Comparison of ENCODE assay signal across 12 cellular contexts in genomic region chr9:95570150-95570549, GRCh38. TPM values are rescaled to one million over a fixed set of nuclear protein-coding genes. Genes with fewer than 3 reads are reported as not detected.
DNase-seq lines count a peak whose midpoint lies in the region; ATAC-seq and TF ChIP-seq lines count a peak whose summit lies in the region.
"Had no signal": no experiment of that assay in that cellular context is flagged by ENCODE, and none has a peak within 500 bp of the region (broad histone marks: within the 10 kb centered on the region; RNA-seq: fewer than 3 reads in every experiment).

No MANE protein-coding gene starts in this region.

- BruUV-seq in Calu3 (replicated peaks; lab: Mats Ljungman, UMichigan) = no TSS peak

- H3K4me1 ChIP-seq in right cardiac atrium (ENCODE audit: control insufficient read depth, insufficient read depth, low read length) = no peaks in the 10 kb centered on the region

- H3K4me1 Mint-ChIP-seq in mesothelial cell of epicardium = peaks cover 12% of the 10 kb centered on the region
- no peaks in the 10 kb centered on the region for H3K4me1 Mint-ChIP-seq in Calu3 (ENCODE audit: low read depth, unreplicated experiment)

- intact Hi-C loops in right cardiac atrium (cut with DNase I) = no loop called here
- intact Hi-C loops in left ventricle myocardium superior (cut with micrococcal nuclease) = no loop called here
- intact Hi-C loops in Calu3 (cut with micrococcal nuclease; ENCODE audit: unreplicated experiment) = no loop called here

- in situ Hi-C loops in GM13977 (cut with MboI; ENCODE audit: low pct_unique_long_range_greater_than_20kb, low sequenced_read_pairs, unreplicated experiment) = no loop called here

- no peaks in the 10 kb centered on the region for H3K27me3 ChIP-seq in right cardiac atrium (ENCODE audit: control insufficient read depth, insufficient read depth)

- CTCF ChIA-PET in Calu3 (lab: Charles Lee) = no interaction called here

- 19% methylated on average over 22 of the region's 22 CpGs for WGBS in right cardiac atrium

- H3K9me3 ChIP-seq in right cardiac atrium (ENCODE audit: control insufficient read depth, low read length) = no peaks in the 10 kb centered on the region
- H3K9me3 ChIP-seq: neutrophil had no signal

- H3K27ac ChIP-seq in right cardiac atrium (ENCODE audit: low read length) = no peak overlapping the region
- H3K27ac ChIP-seq: C4-2B, neutrophil had no signal

- no peak for DNase-seq in right cardiac atrium
- DNase-seq in left ventricle myocardium superior = no peak
- peak; percentile 43 for DNase-seq in choroid plexus epithelial cell (ENCODE audit: low read depth)
- DNase-seq in mesothelial cell of epicardium (ENCODE audit: low spot score in 2 of 2, unreplicated experiment in 2 of 2) = no peak
- DNase-seq in C1 segment of cervical spinal cord (lab: John Stamatoyannopoulos, UW) = no peak
- DNase-seq in GM13977 (ENCODE audit: low spot score) = no peak
- no peak for DNase-seq in Calu3
- no peak for DNase-seq in NOMO-1 (lab: John Stamatoyannopoulos, UW; ENCODE audit: unreplicated experiment in 2 of 2)

- peak overlapping the region; percentile 18 for H3K4me3 ChIP-seq in right cardiac atrium (ENCODE audit: low read length)
- peak overlapping the region; percentile 43 for H3K4me3 ChIP-seq in choroid plexus epithelial cell (ENCODE audit: low read depth, low read length)
- H3K4me3 ChIP-seq: GM12878 had no signal

- no peaks in the 10 kb centered on the region for H3K9me3 Mint-ChIP-seq in mesothelial cell of epicardium
- no peaks in the 10 kb centered on the region for H3K9me3 Mint-ChIP-seq in Calu3 (ENCODE audit: low read depth, unreplicated experiment)
- H3K9me3 Mint-ChIP-seq: central memory CD8-positive, alpha-beta T cell had no signal

- peaks cover 62% of the 10 kb centered on the region for H3K27me3 Mint-ChIP-seq in mesothelial cell of epicardium (ENCODE audit: low read depth)
- H3K27me3 Mint-ChIP-seq in Calu3 (ENCODE audit: unreplicated experiment) = peaks cover 32% of the 10 kb centered on the region

- ATAC-seq in right cardiac atrium (peak in 1 of 2 donors; percentile 14), left ventricle myocardium superior (no peak)
- ATAC-seq: GM12878 had no signal

- H3K27ac Mint-ChIP-seq in mesothelial cell of epicardium = peak overlapping the region; percentile 71
- no peak overlapping the region for H3K27ac Mint-ChIP-seq in Calu3 (ENCODE audit: unreplicated experiment)

- H3K36me3 Mint-ChIP-seq in mesothelial cell of epicardium = no peaks in the 10 kb centered on the region
- no peaks in the 10 kb centered on the region for H3K36me3 Mint-ChIP-seq in Calu3 (ENCODE audit: insufficient read depth, unreplicated experiment)

- H3K4me3 Mint-ChIP-seq in mesothelial cell of epicardium (peak overlapping the region; percentile 36), Calu3 (ENCODE audit: low read depth, unreplicated experiment) (no peak overlapping the region)
- H3K4me3 Mint-ChIP-seq: central memory CD8-positive, alpha-beta T cell had no signal

- TF ChIP-seq CTCF in choroid plexus epithelial cell (conservative IDR thresholded peaks at IDR 0.05; ENCODE audit: low read depth, low read length) (no peak), mesothelial cell of epicardium (IDR thresholded peaks at IDR 0.05; ENCODE audit: unreplicated experiment) (no peak), GM13977 (IDR thresholded peaks at IDR 0.05; ENCODE audit: extremely low read depth, insufficient read depth, missing control alignments) (no peak), Calu3 (IDR thresholded peaks at IDR 0.05; ENCODE audit: unreplicated experiment) (no peak)

RNA-seq across cellular contexts. Expression of gene PTCH1, which starts 53.4 kb away (rescaled TPM):
- total RNA-seq in right cardiac atrium (10 to 100 TPM in 1 of 4 donors, 1 to 10 TPM in 3; 5.0 to 11.1 (median 8.6) TPM), left ventricle myocardium superior (10.4 TPM), mesothelial cell of epicardium (29.9 to 36.3 TPM (median 36.1 TPM) in 3 replicates), Calu3 (2022) (7.6 and 9.5 TPM in 2 replicates)
- polyA plus RNA-seq in right cardiac atrium = 3.5 TPM
